ENCODE assay signal across 24 cellular contexts in the genomic region with DNA sequence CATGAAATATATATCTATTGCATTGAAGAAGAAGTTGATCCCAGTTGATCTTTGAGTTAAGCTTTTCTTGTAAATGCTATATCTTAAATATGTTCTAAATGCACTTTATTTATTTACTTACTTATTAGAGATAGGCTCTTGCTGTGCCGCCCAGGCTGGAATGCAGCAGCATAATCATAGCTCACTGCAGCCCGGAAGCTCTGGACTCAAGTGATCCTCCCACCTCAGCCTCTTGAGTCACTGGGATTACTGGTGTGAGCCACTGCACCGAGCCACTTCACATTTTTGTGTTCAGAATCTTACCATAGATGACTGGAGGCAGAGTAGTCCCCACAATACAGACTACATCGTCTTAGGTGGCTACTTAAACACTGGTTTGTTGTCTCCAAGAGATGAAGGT.
DNase-seq lines count a peak whose midpoint lies in the region; FAIRE-seq and TF ChIP-seq lines count a peak whose summit lies in the region.
"Had no signal": no experiment of that assay in that cellular context is flagged by ENCODE, and none has a peak within 500 bp of the region (broad histone marks: within the 10 kb centered on the region; RNA-seq: fewer than 3 reads in every experiment).

No MANE protein-coding gene starts in this region.

- no peak overlapping the region for H3K4me3 ChIP-seq in choroid plexus epithelial cell (ENCODE audit: low read depth, low read length)
- no peak overlapping the region for H3K4me3 ChIP-seq in SJCRH30
- H3K4me3 ChIP-seq: spleen had no signal

- no peaks in the 10 kb centered on the region for H3K36me3 ChIP-seq in SJCRH30
- H3K36me3 ChIP-seq: BE2C, spleen had no signal

- in situ Hi-C loops in G401 (cut with HindIII; ENCODE audit: low sequenced_read_pairs) = no loop called here

- no peaks in the 10 kb centered on the region for H3K4me1 ChIP-seq in SJCRH30
- H3K4me1 ChIP-seq: BE2C had no signal

- DNase-seq in HCEC 1CT (peak; percentile 36), RCC 7860 (ENCODE audit: low spot score) (peak; percentile 19), choroid plexus epithelial cell (ENCODE audit: low read depth) (peak; percentile 79), non-pigmented ciliary epithelial cell (ENCODE audit: low read depth) (peak; percentile 51), hypothalamus (lab: John Stamatoyannopoulos, UW) (no peak), G401 (ENCODE audit: low spot score) (no peak), SJCRH30 (no peak), activated gamma-delta T cell (lab: John Stamatoyannopoulos, UW) (no peak)
- DNase-seq: ACHN; activated CD4-positive, alpha-beta T cell treated with anti-CD3 and anti-CD28 coated beads, Interleukin-2, amount 50 U/mL, for 48 hours; activated CD8-positive, alpha-beta memory T cell treated with anti-CD3 and anti-CD28 coated beads, Interleukin-2, amount 50 U/mL, for 48 hours; BE2C; glutamatergic neuron; kidney glomerular epithelial cell; mammary epithelial cell; NCI-H1048; NCI-H1694; NCI-H524; NK-92 treated with Interleukin-12 subunit alpha and Interleukin-12 subunit beta, amount 100 ng/mL, for 24 hours; right cardiac atrium; spleen; T-helper 1 cell; trophoblast cell had no signal

- TF ChIP-seq CTCF in choroid plexus epithelial cell (conservative IDR thresholded peaks at IDR 0.05; ENCODE audit: low read depth, low read length) = no peak

- no peak for FAIRE-seq in RCC 7860 (lab: Jason Lieb, UNC)
- FAIRE-seq: TTC549 had no signal

- H3K27me3 ChIP-seq in SJCRH30 = no peaks in the 10 kb centered on the region
- H3K27me3 ChIP-seq: BE2C, spleen had no signal

- H3K27ac ChIP-seq in SJCRH30 = no peak overlapping the region

- no peaks in the 10 kb centered on the region for H3K9me3 ChIP-seq in SJCRH30 (replicated peaks)
- H3K9me3 ChIP-seq: BE2C, spleen had no signal

Comparison
In these comparisons a context has a peak if more than half of its experiments do, and no peak if none do; other contexts are left out.
1. DNase-seq: peak in HCEC 1CT (single experiment), RCC 7860 (single experiment), choroid plexus epithelial cell (single experiment) and non-pigmented ciliary epithelial cell (single experiment); none in hypothalamus (0 of 51), G401 (single experiment), SJCRH30 (0 of 2) and activated gamma-delta T cell (single experiment).